In genomic region chr6:42561986-42562385, GRCh38 we compare ENCODE assay signal across 32 cellular contexts.
"Had no signal": no experiment of that assay in that cellular context is flagged by ENCODE, and none has a peak within 500 bp of the region (broad histone marks: within the 10 kb centered on the region; RNA-seq: fewer than 3 reads in every experiment).

No MANE protein-coding gene starts in this region.

- H3K36me3 ChIP-seq: adrenal gland, brain microvascular endothelial cell, breast epithelium had no signal

- ATAC-seq: activated CD8-positive, alpha-beta T cell treated with anti-CD3 and anti-CD28 coated beads for 36 hours; activated naive CD4-positive, alpha-beta T cell treated with anti-CD3 and anti-CD28 coated beads, Interleukin-2, amount 50 U/mL, for 72 hours; activated T-cell treated with anti-CD3 and anti-CD28 coated beads, Interleukin-2, amount 50 U/mL, for 4 hours; activated T-cell treated with anti-CD3 and anti-CD28 coated beads, Interleukin-2, amount 50 U/mL, for 72 hours; activated T-helper 17 cell treated with anti-CD3 and anti-CD28 coated beads, Interleukin-2, amount 50 U/mL, for 72 hours; body of pancreas had no signal

- H3K27me3 ChIP-seq: adrenal gland, body of pancreas, brain microvascular endothelial cell, breast epithelium had no signal

- DNase-seq: activated B cell treated with CpG ODN at 0.5 μM for 24 hours; activated CD4-positive, alpha-beta memory T cell treated with anti-CD3 and anti-CD28 coated beads for 36 hours; activated CD4-positive, alpha-beta T cell treated with anti-CD3 and anti-CD28 coated beads for 4 hours; activated CD4-positive, alpha-beta T cell treated with anti-CD3 and anti-CD28 coated beads, Interleukin-2, amount 10 ng/mL, durations not matched to agents 7 days and 5 days; activated CD4-positive, CD25-positive, alpha-beta regulatory T cell treated with anti-CD3 and anti-CD28 coated beads, Interleukin-2, amount 50 U/mL, for 72 hours; activated CD8-positive, alpha-beta memory T cell treated with anti-CD3 and anti-CD28 coated beads, Interleukin-2, amount 50 U/mL, for 4 hours; activated CD8-positive, alpha-beta T cell treated with anti-CD3 and anti-CD28 coated beads for 36 hours; activated effector memory CD4-positive, alpha-beta T cell treated with anti-CD3 and anti-CD28 coated beads, Interleukin-2, amount 50 U/mL, for 16 hours; activated gamma-delta T cell treated with Interleukin-2 at 50 U/mL for 16 hours; activated naive CD4-positive, alpha-beta T cell; activated naive CD4-positive, alpha-beta T cell treated with anti-CD3 and anti-CD28 coated beads for 36 hours; activated naive CD4-positive, alpha-beta T cell treated with anti-CD3 and anti-CD28 coated beads, Interleukin-2, amount 50 U/mL, for 16 hours; activated naive CD8-positive, alpha-beta T cell treated with anti-CD3 and anti-CD28 coated beads for 36 hours; activated T-cell treated with anti-CD3 and anti-CD28 coated beads for 4 hours; activated T-cell treated with anti-CD3 and anti-CD28 coated beads, Interleukin-2, amount 50 U/mL, for 1 hour; activated T-cell treated with anti-CD3 and anti-CD28 coated beads, Interleukin-2, amount 50 U/mL, for 4 hours; activated T-cell treated with anti-CD3 and anti-CD28 coated beads, Interleukin-2, amount 50 U/mL, for 72 hours; adrenal gland; amniotic stem cell; aorta; body of pancreas; brain microvascular endothelial cell; central memory CD4-positive, alpha-beta T cell; T-helper 2 cell; T-helper 9 cell had no signal

- H3K9me3 ChIP-seq: adrenal gland, body of pancreas, breast epithelium had no signal

- H3K27ac ChIP-seq: adrenal gland, body of pancreas, brain microvascular endothelial cell, breast epithelium, VCaP had no signal

- H3K4me1 ChIP-seq: breast epithelium had no signal

- FAIRE-seq: astrocyte, colon, TTC549 had no signal

- H3K4me3 ChIP-seq: adrenal gland, body of pancreas, breast epithelium had no signal
